ENCODE assay signal across 13 cellular contexts in the genomic region with DNA sequence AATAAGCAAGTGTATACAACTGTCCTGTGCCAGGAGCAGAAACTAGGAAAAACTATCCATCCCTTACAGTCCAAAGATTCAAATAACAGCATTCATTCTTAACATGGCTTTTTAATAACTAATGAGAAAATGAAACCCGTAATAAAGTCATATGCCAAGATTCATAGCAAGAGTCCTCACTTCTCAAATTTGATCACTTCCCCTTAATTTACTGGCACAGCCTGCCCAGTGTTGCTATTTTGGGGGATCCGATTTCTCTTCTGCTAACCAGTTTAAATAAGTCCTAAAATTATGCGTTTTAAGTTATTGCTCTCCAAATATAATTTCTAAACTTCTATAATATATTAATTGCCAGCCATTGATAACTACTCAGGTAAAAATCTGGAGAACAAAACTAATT.
DNase-seq lines count a peak whose midpoint lies in the region; ATAC-seq and TF ChIP-seq lines count a peak whose summit lies in the region.
"Had no signal": no experiment of that assay in that cellular context is flagged by ENCODE, and none has a peak within 500 bp of the region (broad histone marks: within the 10 kb centered on the region; RNA-seq: fewer than 3 reads in every experiment).

No MANE protein-coding gene starts in this region.

- H3K4me3 ChIP-seq in MG63: no peak overlapping the region
- H3K4me3 ChIP-seq: hepatocyte, testis had no signal

- DNase-seq in NOMO-1 (lab: John Stamatoyannopoulos, UW; ENCODE audit: unreplicated experiment in 2 of 2): peak; percentile 85 to 98
- DNase-seq in MG63: no peak
- no peak for DNase-seq in stimulated activated CD4-positive, alpha-beta T cell treated with anti-CD3 and anti-CD28 coated beads, Interleukin-2, amount 100 ng/mL, for 24 hours
- no peak for DNase-seq in stimulated activated CD8-positive, alpha-beta memory T cell treated with anti-CD3 and anti-CD28 coated beads, Interleukin-4, amount 100 ng/mL, for 48 hours
- DNase-seq: erythroblast, left ventricle myocardium superior, NCI-H1694 treated with DMSO at 0.1 percent for 48 hours, NCI-H748 treated with DMSO at 0.1 percent for 48 hours, testis had no signal

- no peaks in the 10 kb centered on the region for H3K9me3 ChIP-seq in MG63
- H3K9me3 ChIP-seq: testis had no signal

- ATAC-seq in GM19351 (IDR thresholded peaks at IDR 0.05; ENCODE audit: unreplicated experiment) (peak; percentile 70), HG02970 (IDR thresholded peaks at IDR 0.05; ENCODE audit: low FRiP score, unreplicated experiment) (peak; percentile 53), SK-N-SH treated with all-trans-retinoic acid at 6 μM for 48 hours (no peak)
- ATAC-seq: left ventricle myocardium superior had no signal

- no peaks in the 10 kb centered on the region for H3K36me3 ChIP-seq in MG63

- H3K27me3 ChIP-seq in MG63: no peaks in the 10 kb centered on the region
- H3K27me3 ChIP-seq: hepatocyte, testis had no signal

TF ChIP-seq in SK-N-SH treated with all-trans-retinoic acid at 6 μM for 48 hours, 23 proteins besides CTCF, POLR2A, EP300 and RAD21:
- no peak for TF ChIP-seq ZFP30 (CRISPR knock-in tag; IDR thresholded peaks at IDR 0.05)
- TF ChIP-seq ISL1 (CRISPR knock-in tag; IDR thresholded peaks at IDR 0.05): no peak
- no peak for TF ChIP-seq ZNF70 (CRISPR knock-in tag; IDR thresholded peaks at IDR 0.05)
- TF ChIP-seq, protein P1, sequence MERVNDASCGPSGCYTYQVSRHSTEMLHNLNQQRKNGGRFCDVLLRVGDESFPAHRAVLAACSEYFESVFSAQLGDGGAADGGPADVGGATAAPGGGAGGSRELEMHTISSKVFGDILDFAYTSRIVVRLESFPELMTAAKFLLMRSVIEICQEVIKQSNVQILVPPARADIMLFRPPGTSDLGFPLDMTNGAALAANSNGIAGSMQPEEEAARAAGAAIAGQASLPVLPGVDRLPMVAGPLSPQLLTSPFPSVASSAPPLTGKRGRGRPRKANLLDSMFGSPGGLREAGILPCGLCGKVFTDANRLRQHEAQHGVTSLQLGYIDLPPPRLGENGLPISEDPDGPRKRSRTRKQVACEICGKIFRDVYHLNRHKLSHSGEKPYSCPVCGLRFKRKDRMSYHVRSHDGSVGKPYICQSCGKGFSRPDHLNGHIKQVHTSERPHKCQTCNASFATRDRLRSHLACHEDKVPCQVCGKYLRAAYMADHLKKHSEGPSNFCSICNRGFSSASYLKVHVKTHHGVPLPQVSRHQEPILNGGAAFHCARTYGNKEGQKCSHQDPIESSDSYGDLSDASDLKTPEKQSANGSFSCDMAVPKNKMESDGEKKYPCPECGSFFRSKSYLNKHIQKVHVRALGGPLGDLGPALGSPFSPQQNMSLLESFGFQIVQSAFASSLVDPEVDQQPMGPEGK (CRISPR knock-in tag; IDR thresholded peaks at IDR 0.05; ENCODE audit: borderline replicate concordance): no peak
- TF ChIP-seq TOX (CRISPR knock-in tag; IDR thresholded peaks at IDR 0.05; ENCODE audit: borderline replicate concordance): no peak
- TF ChIP-seq, protein P2, sequence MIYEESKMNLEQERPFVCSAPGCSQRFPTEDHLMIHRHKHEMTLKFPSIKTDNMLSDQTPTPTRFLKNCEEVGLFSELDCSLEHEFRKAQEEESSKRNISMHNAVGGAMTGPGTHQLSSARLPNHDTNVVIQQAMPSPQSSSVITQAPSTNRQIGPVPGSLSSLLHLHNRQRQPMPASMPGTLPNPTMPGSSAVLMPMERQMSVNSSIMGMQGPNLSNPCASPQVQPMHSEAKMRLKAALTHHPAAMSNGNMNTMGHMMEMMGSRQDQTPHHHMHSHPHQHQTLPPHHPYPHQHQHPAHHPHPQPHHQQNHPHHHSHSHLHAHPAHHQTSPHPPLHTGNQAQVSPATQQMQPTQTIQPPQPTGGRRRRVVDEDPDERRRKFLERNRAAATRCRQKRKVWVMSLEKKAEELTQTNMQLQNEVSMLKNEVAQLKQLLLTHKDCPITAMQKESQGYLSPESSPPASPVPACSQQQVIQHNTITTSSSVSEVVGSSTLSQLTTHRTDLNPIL (CRISPR knock-in tag; IDR thresholded peaks at IDR 0.05; ENCODE audit: low read depth): no peak
- TF ChIP-seq BACH2 (CRISPR knock-in tag; IDR thresholded peaks at IDR 0.05; ENCODE audit: borderline replicate concordance): no peak
- TF ChIP-seq, protein P3, sequence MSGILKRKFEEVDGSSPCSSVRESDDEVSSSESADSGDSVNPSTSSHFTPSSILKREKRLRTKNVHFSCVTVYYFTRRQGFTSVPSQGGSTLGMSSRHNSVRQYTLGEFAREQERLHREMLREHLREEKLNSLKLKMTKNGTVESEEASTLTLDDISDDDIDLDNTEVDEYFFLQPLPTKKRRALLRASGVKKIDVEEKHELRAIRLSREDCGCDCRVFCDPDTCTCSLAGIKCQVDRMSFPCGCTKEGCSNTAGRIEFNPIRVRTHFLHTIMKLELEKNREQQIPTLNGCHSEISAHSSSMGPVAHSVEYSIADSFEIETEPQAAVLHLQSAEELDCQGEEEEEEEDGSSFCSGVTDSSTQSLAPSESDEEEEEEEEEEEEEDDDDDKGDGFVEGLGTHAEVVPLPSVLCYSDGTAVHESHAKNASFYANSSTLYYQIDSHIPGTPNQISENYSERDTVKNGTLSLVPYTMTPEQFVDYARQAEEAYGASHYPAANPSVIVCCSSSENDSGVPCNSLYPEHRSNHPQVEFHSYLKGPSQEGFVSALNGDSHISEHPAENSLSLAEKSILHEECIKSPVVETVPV (CRISPR knock-in tag; IDR thresholded peaks at IDR 0.05): no peak
- TF ChIP-seq PPARA (CRISPR knock-in tag; IDR thresholded peaks at IDR 0.05; ENCODE audit: borderline replicate concordance): no peak

Comparison
In these comparisons a context has a peak if more than half of its experiments do, and no peak if none do; other contexts are left out.
1. DNase-seq: peak in NOMO-1 (2 of 2); none in MG63 (single experiment), stimulated activated CD4-positive, alpha-beta T cell treated with anti-CD3 and anti-CD28 coated beads, Interleukin-2, amount 100 ng/mL, for 24 hours (0 of 2) and stimulated activated CD8-positive, alpha-beta memory T cell treated with anti-CD3 and anti-CD28 coated beads, Interleukin-4, amount 100 ng/mL, for 48 hours (single experiment).